15 cellular contexts compared by ENCODE assay signal in genomic region chr11:78860720-78861422, GRCh38.
DNase-seq lines count a peak whose midpoint lies in the region; ATAC-seq and TF ChIP-seq lines count a peak whose summit lies in the region.
"Had no signal": no experiment of that assay in that cellular context is flagged by ENCODE, and none has a peak within 500 bp of the region (broad histone marks: within the 10 kb centered on the region; RNA-seq: fewer than 3 reads in every experiment).

No MANE protein-coding gene starts in this region.

- POLR2A ChIA-PET in naive thymus-derived CD4-positive, alpha-beta T cell (lab: Charles Lee), result no interaction called here

- no peaks in the 10 kb centered on the region for H3K36me3 Mint-ChIP-seq in activated naive CD8-positive, alpha-beta T cell treated with anti-CD3 and anti-CD28 coated beads, Interleukin-2, amount 50 U/mL, for 24 hours (ENCODE audit: low read depth)
- H3K36me3 Mint-ChIP-seq in activated naive CD8-positive, alpha-beta T cell treated with anti-CD3 and anti-CD28 coated beads for 36 hours, result no peaks in the 10 kb centered on the region
- H3K36me3 Mint-ChIP-seq in nephron progenitor cell (ENCODE audit: low read depth), result peaks cover 77% of the 10 kb centered on the region
- H3K36me3 Mint-ChIP-seq in naive thymus-derived CD4-positive, alpha-beta T cell, result no peaks in the 10 kb centered on the region

- no peaks in the 10 kb centered on the region for H3K9me3 ChIP-seq in gastroesophageal sphincter
- no peaks in the 10 kb centered on the region for H3K9me3 ChIP-seq in naive thymus-derived CD4-positive, alpha-beta T cell (ENCODE audit: control insufficient read depth in 2 of 3, low read length in 3 of 3)

- no peak for TF ChIP-seq POLR2A in gastroesophageal sphincter (IDR thresholded peaks at IDR 0.05)

- H3K9me3 Mint-ChIP-seq in activated naive CD8-positive, alpha-beta T cell treated with anti-CD3 and anti-CD28 coated beads, Interleukin-2, amount 50 U/mL, for 24 hours, result no peaks in the 10 kb centered on the region
- no peaks in the 10 kb centered on the region for H3K9me3 Mint-ChIP-seq in activated naive CD8-positive, alpha-beta T cell treated with anti-CD3 and anti-CD28 coated beads for 36 hours
- no peaks in the 10 kb centered on the region for H3K9me3 Mint-ChIP-seq in nephron progenitor cell
- H3K9me3 Mint-ChIP-seq in naive thymus-derived CD4-positive, alpha-beta T cell, result peaks cover 0 to 3% (median 0%) of the 10 kb centered on the region in 11 donors
- H3K9me3 Mint-ChIP-seq: dendritic cell treated with granulocyte-macrophage colony-stimulating factor and Interleukin-4, amounts not matched to agents 40 ng/mL and 50 ng/mL, for 4 days had no signal

- H3K4me3 ChIP-seq in gastroesophageal sphincter, result no peak overlapping the region
- no peak overlapping the region for H3K4me3 ChIP-seq in naive thymus-derived CD4-positive, alpha-beta T cell (ENCODE audit: low read length)
- H3K4me3 ChIP-seq: lung had no signal

- no peak overlapping the region for H3K4me3 Mint-ChIP-seq in activated naive CD8-positive, alpha-beta T cell treated with anti-CD3 and anti-CD28 coated beads, Interleukin-2, amount 50 U/mL, for 24 hours
- H3K4me3 Mint-ChIP-seq in activated naive CD8-positive, alpha-beta T cell treated with anti-CD3 and anti-CD28 coated beads for 36 hours, result no peak overlapping the region
- no peak overlapping the region for H3K4me3 Mint-ChIP-seq in nephron progenitor cell
- no peak overlapping the region for H3K4me3 Mint-ChIP-seq in naive thymus-derived CD4-positive, alpha-beta T cell
- H3K4me3 Mint-ChIP-seq: dendritic cell treated with granulocyte-macrophage colony-stimulating factor and Interleukin-4, amounts not matched to agents 40 ng/mL and 50 ng/mL, for 4 days had no signal

- CTCF ChIA-PET in naive thymus-derived CD4-positive, alpha-beta T cell (lab: Charles Lee), result no interaction called here

- no peaks in the 10 kb centered on the region for H3K4me1 Mint-ChIP-seq in activated naive CD8-positive, alpha-beta T cell treated with anti-CD3 and anti-CD28 coated beads, Interleukin-2, amount 50 U/mL, for 24 hours
- no peaks in the 10 kb centered on the region for H3K4me1 Mint-ChIP-seq in activated naive CD8-positive, alpha-beta T cell treated with anti-CD3 and anti-CD28 coated beads for 36 hours
- peaks cover 5% of the 10 kb centered on the region for H3K4me1 Mint-ChIP-seq in nephron progenitor cell
- H3K4me1 Mint-ChIP-seq in naive thymus-derived CD4-positive, alpha-beta T cell, result no peaks in the 10 kb centered on the region

- TF ChIP-seq CTCF in nephron progenitor cell (IDR thresholded peaks at IDR 0.05) (no peak), gastroesophageal sphincter (IDR thresholded peaks at IDR 0.05) (no peak)

- no peak for ATAC-seq in activated naive CD8-positive, alpha-beta T cell treated with anti-CD3 and anti-CD28 coated beads, Interleukin-2, amount 50 U/mL, for 24 hours
- no peak for ATAC-seq in gastroesophageal sphincter
- ATAC-seq in naive thymus-derived CD4-positive, alpha-beta T cell, result no peak

- H3K27me3 ChIP-seq in gastroesophageal sphincter, result no peaks in the 10 kb centered on the region
- H3K27me3 ChIP-seq in naive thymus-derived CD4-positive, alpha-beta T cell (ENCODE audit: control insufficient read depth in 2 of 2, insufficient read depth in 2 of 2, low read length in 2 of 2), result no peaks in the 10 kb centered on the region

- 67 to 89% methylated on average over 5 of the region's 5 CpGs for WGBS in gastroesophageal sphincter (ENCODE audit: low coverage in 1 of 2), 2 donors

- no peaks in the 10 kb centered on the region for H3K36me3 ChIP-seq in gastroesophageal sphincter
- H3K36me3 ChIP-seq in naive thymus-derived CD4-positive, alpha-beta T cell (ENCODE audit: control insufficient read depth in 2 of 3, insufficient read depth in 3 of 3, low read length in 3 of 3), result no peaks in the 10 kb centered on the region

- DNase-seq in activated naive CD8-positive, alpha-beta T cell treated with anti-CD3 and anti-CD28 coated beads, Interleukin-2, amount 50 U/mL, for 24 hours, result peak; percentile 4
- DNase-seq in activated naive CD8-positive, alpha-beta T cell treated with anti-CD3 and anti-CD28 coated beads for 36 hours, result no peak
- DNase-seq in NCI-H82 treated with DMSO at 0.1 percent for 48 hours (lab: John Stamatoyannopoulos, UW; ENCODE audit: unreplicated experiment), result peak; percentile 10
- DNase-seq in dermis blood vessel endothelial cell, result peak; percentile 32
- DNase-seq in nephron progenitor cell, result peak; percentile 39
- no peak for DNase-seq in anterior cingulate cortex (lab: John Stamatoyannopoulos, UW)
- no peak for DNase-seq in naive thymus-derived CD4-positive, alpha-beta T cell
- DNase-seq: activated CD4-positive, alpha-beta T cell treated with anti-CD3 and anti-CD28 coated beads, Interleukin-2, amount 50 U/mL, for 48 hours; activated gamma-delta T cell treated with Interleukin-2 at 50 U/mL for 16 hours; GDM1; glutamatergic neuron; NCI-H1694 had no signal

- H3K27me3 Mint-ChIP-seq in activated naive CD8-positive, alpha-beta T cell treated with anti-CD3 and anti-CD28 coated beads, Interleukin-2, amount 50 U/mL, for 24 hours, result peaks cover 4% of the 10 kb centered on the region
- H3K27me3 Mint-ChIP-seq in activated naive CD8-positive, alpha-beta T cell treated with anti-CD3 and anti-CD28 coated beads for 36 hours, result peaks cover 7% of the 10 kb centered on the region
- no peaks in the 10 kb centered on the region for H3K27me3 Mint-ChIP-seq in nephron progenitor cell (ENCODE audit: low read depth, poor library complexity)
- H3K27me3 Mint-ChIP-seq in naive thymus-derived CD4-positive, alpha-beta T cell, result peaks cover 8 to 25% (median 19%) of the 10 kb centered on the region in 5 donors

- no peak for TF ChIP-seq EP300 in gastroesophageal sphincter (IDR thresholded peaks at IDR 0.05)

- H3K4me1 ChIP-seq in gastroesophageal sphincter, result no peaks in the 10 kb centered on the region
- no peaks in the 10 kb centered on the region for H3K4me1 ChIP-seq in naive thymus-derived CD4-positive, alpha-beta T cell (ENCODE audit: control insufficient read depth in 2 of 2, insufficient read depth in 2 of 2, low read length in 2 of 2)

- H3K27ac Mint-ChIP-seq in activated naive CD8-positive, alpha-beta T cell treated with anti-CD3 and anti-CD28 coated beads, Interleukin-2, amount 50 U/mL, for 24 hours, result no peak overlapping the region
- no peak overlapping the region for H3K27ac Mint-ChIP-seq in activated naive CD8-positive, alpha-beta T cell treated with anti-CD3 and anti-CD28 coated beads for 36 hours
- H3K27ac Mint-ChIP-seq in nephron progenitor cell, result no peak overlapping the region
- H3K27ac Mint-ChIP-seq in naive thymus-derived CD4-positive, alpha-beta T cell, result no peak overlapping the region
- H3K27ac Mint-ChIP-seq: dendritic cell treated with granulocyte-macrophage colony-stimulating factor and Interleukin-4, amounts not matched to agents 40 ng/mL and 50 ng/mL, for 4 days had no signal

- no peak overlapping the region for H3K27ac ChIP-seq in gastroesophageal sphincter
- no peak overlapping the region for H3K27ac ChIP-seq in naive thymus-derived CD4-positive, alpha-beta T cell (ENCODE audit: low read depth, low read length)

- intact Hi-C loops in naive thymus-derived CD4-positive, alpha-beta T cell (cut with micrococcal nuclease), result no loop called here

Comparison
In these comparisons a context has a peak if more than half of its experiments do, and no peak if none do; other contexts are left out.
1. DNase-seq: peak in activated naive CD8-positive, alpha-beta T cell treated with anti-CD3 and anti-CD28 coated beads, Interleukin-2, amount 50 U/mL, for 24 hours (single experiment), NCI-H82 treated with DMSO at 0.1 percent for 48 hours (single experiment), dermis blood vessel endothelial cell (single experiment) and nephron progenitor cell (single experiment); none in activated naive CD8-positive, alpha-beta T cell treated with anti-CD3 and anti-CD28 coated beads for 36 hours (single experiment), anterior cingulate cortex (0 of 58) and naive thymus-derived CD4-positive, alpha-beta T cell (0 of 9).